16 cellular contexts compared by ENCODE assay signal in genomic region chr3:98808071-98808470, GRCh38. TPM values are rescaled to one million over a fixed set of nuclear protein-coding genes. Genes with fewer than 3 reads are reported as not detected.
DNase-seq lines count a peak whose midpoint lies in the region; ATAC-seq, FAIRE-seq and TF ChIP-seq lines count a peak whose summit lies in the region.
"Had no signal": no experiment of that assay in that cellular context is flagged by ENCODE, and none has a peak within 500 bp of the region (broad histone marks: within the 10 kb centered on the region; RNA-seq: fewer than 3 reads in every experiment).

No MANE protein-coding gene starts in this region.

- no peak overlapping the region for H2BK120ac ChIP-seq in mesenchymal stem cell (ENCODE audit: low read depth, low read length)

- no peak overlapping the region for H3K9ac ChIP-seq in mammary epithelial cell (ENCODE audit: insufficient read depth, low read length)
- peak overlapping the region; percentile 73 for H3K9ac ChIP-seq in mesenchymal stem cell (ENCODE audit: low read length)
- H3K9ac ChIP-seq: BLaER1 had no signal

- H3K4me1 ChIP-seq in mammary epithelial cell (ENCODE audit: insufficient read depth, low read length): peaks cover 18% of the 10 kb centered on the region
- H3K4me1 ChIP-seq in mesenchymal stem cell (ENCODE audit: control insufficient read depth, insufficient read depth, low read depth, low read length): peaks cover 2% of the 10 kb centered on the region
- H3K4me1 ChIP-seq: BLaER1 had no signal

- peaks cover 18% of the 10 kb centered on the region for H3K79me2 ChIP-seq in mammary epithelial cell (ENCODE audit: insufficient read depth, low read length)

- H2BK15ac ChIP-seq in mesenchymal stem cell (ENCODE audit: low read depth, poor library complexity, severe bottlenecking): no peak overlapping the region

- H3K4ac ChIP-seq in mesenchymal stem cell (ENCODE audit: low read depth in 1 of 2, low read length in 2 of 2): no peak overlapping the region

- H3K27me3 Mint-ChIP-seq in MCF 10A (ENCODE audit: insufficient read depth, unreplicated experiment): no peaks in the 10 kb centered on the region
- no peaks in the 10 kb centered on the region for H3K27me3 Mint-ChIP-seq in activated CD4-positive, alpha-beta T cell treated with anti-CD3 and anti-CD28 coated beads, Interleukin-2, amount 10 ng/mL, durations not matched to agents 24 days and 14 days

- H3K14ac ChIP-seq in mesenchymal stem cell (ENCODE audit: low read length in 2 of 2): no peak overlapping the region

- no peak overlapping the region for H3K4me2 ChIP-seq in mammary epithelial cell (ENCODE audit: insufficient read depth, low read depth, low read length)
- no peak overlapping the region for H3K4me2 ChIP-seq in mesenchymal stem cell (ENCODE audit: low read length, poor library complexity, severe bottlenecking)
- H3K4me2 ChIP-seq: BLaER1 had no signal

- ATAC-seq in GM21423 (IDR thresholded peaks at IDR 0.05; ENCODE audit: unreplicated experiment): no peak

- H2AFZ ChIP-seq in mammary epithelial cell (ENCODE audit: low read depth, low read length) (no peak overlapping the region), mesenchymal stem cell (ENCODE audit: low read depth, low read length) (no peak overlapping the region)

- peaks cover 6% of the 10 kb centered on the region for H3K9me3 Mint-ChIP-seq in MCF 10A (ENCODE audit: unreplicated experiment)
- no peaks in the 10 kb centered on the region for H3K9me3 Mint-ChIP-seq in activated CD4-positive, alpha-beta T cell treated with anti-CD3 and anti-CD28 coated beads, Interleukin-2, amount 10 ng/mL, durations not matched to agents 24 days and 14 days
- H3K9me3 Mint-ChIP-seq: CD8-positive, alpha-beta memory T cell had no signal

- H3K27ac Mint-ChIP-seq in MCF 10A (ENCODE audit: low read depth, unreplicated experiment): no peak overlapping the region
- H3K27ac Mint-ChIP-seq in activated CD4-positive, alpha-beta T cell treated with anti-CD3 and anti-CD28 coated beads, Interleukin-2, amount 10 ng/mL, durations not matched to agents 24 days and 14 days: no peak overlapping the region
- H3K27ac Mint-ChIP-seq: CD8-positive, alpha-beta memory T cell had no signal

- intact Hi-C loops in mammary epithelial cell (cut with micrococcal nuclease): no loop called here
- intact Hi-C loops in MCF 10A (cut with micrococcal nuclease): no loop called here
- intact Hi-C loops in activated CD4-positive, alpha-beta T cell treated with anti-CD3 and anti-CD28 coated beads, Interleukin-2, amount 10 ng/mL, durations not matched to agents 24 days and 14 days (cut with micrococcal nuclease): no loop called here

- H2BK5ac ChIP-seq in mesenchymal stem cell (ENCODE audit: low read depth, low read length, poor library complexity, severe bottlenecking): no peak overlapping the region

- in situ Hi-C loops in mammary epithelial cell (cut with MboI; ENCODE audit: low sequenced_read_pairs in 2 of 2): loop anchor here in 1 of 2 donors (25.0 kb wide), 1 partner anchor 771 kb away; the partner anchor contains the start of gene GABRR3

- no peaks in the 10 kb centered on the region for H3K4me1 Mint-ChIP-seq in MCF 10A (ENCODE audit: insufficient read depth, unreplicated experiment)
- H3K4me1 Mint-ChIP-seq in activated CD4-positive, alpha-beta T cell treated with anti-CD3 and anti-CD28 coated beads, Interleukin-2, amount 10 ng/mL, durations not matched to agents 24 days and 14 days: peaks cover 4% of the 10 kb centered on the region
- H3K4me1 Mint-ChIP-seq: CD8-positive, alpha-beta memory T cell had no signal

- dilution Hi-C loops in mammary epithelial cell (cut with HindIII; ENCODE audit: low sequenced_read_pairs): loop anchor here (5.0 kb wide), 1 partner anchor 206 kb away; no protein-coding TSS in a partner anchor

- no peak overlapping the region for H2BK12ac ChIP-seq in mesenchymal stem cell (ENCODE audit: low read length in 2 of 2)

- peaks cover 87% of the 10 kb centered on the region for H3K36me3 Mint-ChIP-seq in MCF 10A (ENCODE audit: insufficient read depth, unreplicated experiment)
- no peaks in the 10 kb centered on the region for H3K36me3 Mint-ChIP-seq in activated CD4-positive, alpha-beta T cell treated with anti-CD3 and anti-CD28 coated beads, Interleukin-2, amount 10 ng/mL, durations not matched to agents 24 days and 14 days (ENCODE audit: low read depth)
- H3K36me3 Mint-ChIP-seq: CD8-positive, alpha-beta memory T cell had no signal

- H3K4me3 Mint-ChIP-seq in MCF 10A (ENCODE audit: unreplicated experiment): no peak overlapping the region
- no peak overlapping the region for H3K4me3 Mint-ChIP-seq in activated CD4-positive, alpha-beta T cell treated with anti-CD3 and anti-CD28 coated beads, Interleukin-2, amount 10 ng/mL, durations not matched to agents 24 days and 14 days
- H3K4me3 Mint-ChIP-seq: CD8-positive, alpha-beta memory T cell had no signal

- no peak overlapping the region for H4K91ac ChIP-seq in mesenchymal stem cell (ENCODE audit: low read length)

- BruUV-seq in mammary epithelial cell (replicated peaks; lab: Mats Ljungman, UMichigan) (no TSS peak), MCF 10A (replicated peaks; lab: Mats Ljungman, UMichigan) (no TSS peak)

- no peak overlapping the region for H3K23ac ChIP-seq in mesenchymal stem cell (ENCODE audit: low read length in 2 of 2)

- DNase-seq in mammary epithelial cell: no peak
- no peak for DNase-seq in MCF 10A (ENCODE audit: unreplicated experiment)
- DNase-seq in bronchial epithelial cell (ENCODE audit: low read depth): peak; percentile 85
- no peak for DNase-seq in mesenchymal stem cell
- no peak for DNase-seq in MG63
- DNase-seq in activated CD4-positive, alpha-beta T cell treated with anti-CD3 and anti-CD28 coated beads, Interleukin-2, amount 10 ng/mL, durations not matched to agents 24 days and 14 days: no peak
- DNase-seq: AML-193; Caco-2; CD8-positive, alpha-beta memory T cell; DND-41; GDM1; HCEC 1CT had no signal

- no peaks in the 10 kb centered on the region for H4K20me1 ChIP-seq in mammary epithelial cell (ENCODE audit: insufficient read depth, low read length)
- H4K20me1 ChIP-seq: BLaER1 had no signal

- H3K18ac ChIP-seq in mesenchymal stem cell (ENCODE audit: low read depth in 1 of 2, low read length in 2 of 2): no peak overlapping the region

- H3K4me3 ChIP-seq in mammary epithelial cell (replicated peaks in 1 of 3; ENCODE audit: insufficient read depth in 1 of 3, low read depth in 2 of 3, low read length in 3 of 3) (no peak overlapping the region), bronchial epithelial cell (ENCODE audit: low read depth, low read length) (no peak overlapping the region), mesenchymal stem cell (ENCODE audit: insufficient read depth in 1 of 2, low read depth in 1 of 2, low read length in 2 of 2) (no peak overlapping the region), MG63 (no peak overlapping the region)
- H3K4me3 ChIP-seq: BLaER1 had no signal

- 58% methylated on average over 2 of the region's 2 CpGs for WGBS in mammary epithelial cell (ENCODE audit: low coverage, missing lambda C conversion rate)
- 100% methylated on average over 1 of the region's 2 CpGs for WGBS in mesenchymal stem cell

- H3K27ac ChIP-seq in mammary epithelial cell (ENCODE audit: insufficient read depth, low read depth, low read length) (peak overlapping the region; percentile 22), mesenchymal stem cell (ENCODE audit: low read length, poor library complexity, severe bottlenecking) (peak overlapping the region; percentile 39)
- H3K27ac ChIP-seq: 22Rv1, BLaER1 had no signal

- H3K27me3 ChIP-seq in mammary epithelial cell (ENCODE audit: insufficient read depth, low read length): no peaks in the 10 kb centered on the region
- H3K27me3 ChIP-seq in bronchial epithelial cell (ENCODE audit: control insufficient read depth, insufficient read depth, low read length): no peaks in the 10 kb centered on the region
- no peaks in the 10 kb centered on the region for H3K27me3 ChIP-seq in mesenchymal stem cell (ENCODE audit: control insufficient read depth in 1 of 2, insufficient read depth in 1 of 2, low read length in 2 of 2)
- no peaks in the 10 kb centered on the region for H3K27me3 ChIP-seq in MG63
- H3K27me3 ChIP-seq: BLaER1 had no signal

- POLR2A ChIA-PET in MCF 10A (lab: Yijun Ruan, JAX): no interaction called here

- peaks cover 67% of the 10 kb centered on the region for H3K36me3 ChIP-seq in mammary epithelial cell (ENCODE audit: insufficient read depth, low read length)
- H3K36me3 ChIP-seq in bronchial epithelial cell (ENCODE audit: control insufficient read depth, insufficient read depth, low read length): peaks cover 4% of the 10 kb centered on the region
- H3K36me3 ChIP-seq in mesenchymal stem cell (ENCODE audit: control insufficient read depth in 1 of 2, insufficient read depth in 2 of 2, low read depth in 1 of 2, low read length in 2 of 2): peaks cover 24 to 85% of the 10 kb centered on the region in 2 experiments
- peaks cover 68% of the 10 kb centered on the region for H3K36me3 ChIP-seq in MG63

- H3K9me3 ChIP-seq in mammary epithelial cell (replicated peaks; ENCODE audit: insufficient read depth, low read length): no peaks in the 10 kb centered on the region
- no peaks in the 10 kb centered on the region for H3K9me3 ChIP-seq in mesenchymal stem cell (ENCODE audit: control insufficient read depth, low read length)
- 0 out of 2 replicates have a peak, but pooled peaks cover 2% of the 10 kb centered on the region for H3K9me3 ChIP-seq in MG63
- H3K9me3 ChIP-seq: BLaER1, Caco-2 had no signal

- no peak overlapping the region for H4K8ac ChIP-seq in mesenchymal stem cell (ENCODE audit: low read length)

- TF ChIP-seq CTCF in mammary epithelial cell (conservative IDR thresholded peaks at IDR 0.05 in 1 of 2, IDR thresholded peaks at IDR 0.05 in 1 of 2; ENCODE audit: extremely low read depth in 1 of 2, insufficient read depth in 1 of 2, low read depth in 1 of 2, low read length in 2 of 2) (no peak), MCF 10A (IDR thresholded peaks at IDR 0.05; ENCODE audit: unreplicated experiment) (no peak), bronchial epithelial cell (IDR thresholded peaks at IDR 0.05; ENCODE audit: insufficient read depth, low read length, severe bottlenecking) (no peak)

- FAIRE-seq in bronchial epithelial cell (lab: Jason Lieb, UNC): no peak
- FAIRE-seq: GM19239 had no signal

- no peaks in the 10 kb centered on the region for H3K79me1 ChIP-seq in mesenchymal stem cell (replicated peaks; ENCODE audit: low read length, poor library complexity, severe bottlenecking)

- no peak overlapping the region for H2AK5ac ChIP-seq in mesenchymal stem cell (ENCODE audit: low read length, severe bottlenecking)

- CTCF ChIA-PET in mammary epithelial cell (lab: Charles Lee; ENCODE audit: low non-redundant PET): no interaction called here
- CTCF ChIA-PET in MCF 10A (lab: Yijun Ruan, JAX): no interaction called here

RNA-seq across cellular contexts. Expression of gene ST3GAL6, which starts 44.9 kb away (rescaled TPM):
- total RNA-seq in mammary epithelial cell (1 to 10 TPM; 5.8 to 7.0 TPM), MCF 10A (2022) (1.2 and 1.5 TPM in 2 replicates), bronchial epithelial cell (2.9 and 5.4 TPM in 2 replicates)
- 3.6 TPM for polyA plus RNA-seq in mammary epithelial cell
- polyA minus RNA-seq in mammary epithelial cell: not detected
- 6.9 TPM for polyA plus RNA-seq in mesenchymal stem cell (2013, experiment 1 of 2)
- 6.5 TPM for polyA plus RNA-seq in mesenchymal stem cell (2013, experiment 2 of 2)
- total RNA-seq in MG63 (2014; rRNA removed; shearing (Covaris generic); ENCODE audit: low replicate concordance): 1.4 and 2.0 TPM in 2 replicates
- total RNA-seq in activated CD4-positive, alpha-beta T cell treated with anti-CD3 and anti-CD28 coated beads, Interleukin-2, amount 10 ng/mL, durations not matched to agents 24 days and 14 days: 0.19 TPM in 1 of 2 replicates, not detected in the other
- polyA plus RNA-seq: CD8-positive, alpha-beta memory T cell had no signal
